ENCODE assay signal across 17 cellular contexts in genomic region chr3:67901681-67902080, GRCh38.
DNase-seq lines count a peak whose midpoint lies in the region; TF ChIP-seq lines count a peak whose summit lies in the region.
"Had no signal": no experiment of that assay in that cellular context is flagged by ENCODE, and none has a peak within 500 bp of the region (broad histone marks: within the 10 kb centered on the region; RNA-seq: fewer than 3 reads in every experiment).

No MANE protein-coding gene starts in this region.

- H3K4me1 Mint-ChIP-seq in activated CD4-positive, alpha-beta T cell treated with anti-CD3 and anti-CD28 coated beads, Interleukin-2, amount 10 ng/mL, durations not matched to agents 7 days and 5 days, result peaks cover 8% of the 10 kb centered on the region

- H3K4me3 Mint-ChIP-seq in activated CD4-positive, alpha-beta T cell treated with anti-CD3 and anti-CD28 coated beads, Interleukin-2, amount 10 ng/mL, durations not matched to agents 7 days and 5 days, result no peak overlapping the region
- H3K4me3 Mint-ChIP-seq: activated CD8-positive, alpha-beta memory T cell treated with anti-CD3 and anti-CD28 coated beads, Interleukin-2, amount 10 ng/mL, durations not matched to agents 7 days and 5 days had no signal

- CTCF ChIA-PET in activated CD4-positive, alpha-beta T cell treated with anti-CD3 and anti-CD28 coated beads, Interleukin-2, amount 10 ng/mL, durations not matched to agents 7 days and 5 days (lab: Charles Lee), result no interaction called here

- no peak overlapping the region for H3K27ac Mint-ChIP-seq in activated CD4-positive, alpha-beta T cell treated with anti-CD3 and anti-CD28 coated beads, Interleukin-2, amount 10 ng/mL, durations not matched to agents 7 days and 5 days
- H3K27ac Mint-ChIP-seq: activated CD8-positive, alpha-beta memory T cell treated with anti-CD3 and anti-CD28 coated beads, Interleukin-2, amount 10 ng/mL, durations not matched to agents 7 days and 5 days had no signal

- no peaks in the 10 kb centered on the region for H3K27me3 Mint-ChIP-seq in activated CD4-positive, alpha-beta T cell treated with anti-CD3 and anti-CD28 coated beads, Interleukin-2, amount 10 ng/mL, durations not matched to agents 7 days and 5 days
- H3K27me3 Mint-ChIP-seq: activated CD8-positive, alpha-beta memory T cell treated with anti-CD3 and anti-CD28 coated beads, Interleukin-2, amount 10 ng/mL, durations not matched to agents 7 days and 5 days had no signal

- POLR2A ChIA-PET in activated CD4-positive, alpha-beta T cell treated with anti-CD3 and anti-CD28 coated beads, Interleukin-2, amount 10 ng/mL, durations not matched to agents 7 days and 5 days (lab: Charles Lee), result no interaction called here

- no peak overlapping the region for H3K4me3 ChIP-seq in choroid plexus epithelial cell (ENCODE audit: low read depth, low read length)
- H3K4me3 ChIP-seq: SJSA1, thyroid gland had no signal

- no peaks in the 10 kb centered on the region for H3K9me3 Mint-ChIP-seq in activated CD4-positive, alpha-beta T cell treated with anti-CD3 and anti-CD28 coated beads, Interleukin-2, amount 10 ng/mL, durations not matched to agents 7 days and 5 days

- DNase-seq in activated CD4-positive, alpha-beta T cell treated with anti-CD3 and anti-CD28 coated beads, Interleukin-2, amount 10 ng/mL, durations not matched to agents 7 days and 5 days, result peak; percentile 8
- no peak for DNase-seq in activated CD4-positive, alpha-beta T cell treated with anti-CD3 and anti-CD28 coated beads for 4 hours
- DNase-seq in NCI-H146 treated with DMSO at 0.1 percent for 48 hours (lab: John Stamatoyannopoulos, UW; ENCODE audit: unreplicated experiment) (peak; percentile 39), choroid plexus epithelial cell (ENCODE audit: low read depth) (peak; percentile 1), pons (ENCODE audit: low spot score) (peak; percentile 4), hippocampal formation (lab: John Stamatoyannopoulos, UW) (no peak), UCSD-AML1 (lab: John Stamatoyannopoulos, UW; ENCODE audit: unreplicated experiment) (no peak), NCI-H1092 treated with DMSO at 0.1 percent for 48 hours (lab: John Stamatoyannopoulos, UW) (no peak)
- DNase-seq: activated CD8-positive, alpha-beta memory T cell treated with anti-CD3 and anti-CD28 coated beads, Interleukin-2, amount 10 ng/mL, durations not matched to agents 7 days and 5 days; activated naive CD4-positive, alpha-beta T cell treated with Interleukin-2 at 50 U/mL for 16 hours; caudate nucleus; DMS 273 treated with DMSO at 0.1 percent for 48 hours; retina; stimulated activated CD4-positive, alpha-beta T cell treated with anti-CD3 and anti-CD28 coated beads, Interleukin-2, amount 100 ng/mL, for 24 hours; stimulated activated CD8-positive, alpha-beta memory T cell treated with anti-CD3 and anti-CD28 coated beads, Interleukin-4, amount 100 ng/mL, for 48 hours; thyroid gland had no signal

- no peaks in the 10 kb centered on the region for H3K36me3 Mint-ChIP-seq in activated CD4-positive, alpha-beta T cell treated with anti-CD3 and anti-CD28 coated beads, Interleukin-2, amount 10 ng/mL, durations not matched to agents 7 days and 5 days (ENCODE audit: low read depth)
- H3K36me3 Mint-ChIP-seq: activated CD8-positive, alpha-beta memory T cell treated with anti-CD3 and anti-CD28 coated beads, Interleukin-2, amount 10 ng/mL, durations not matched to agents 7 days and 5 days had no signal

- no peak for TF ChIP-seq CTCF in choroid plexus epithelial cell (conservative IDR thresholded peaks at IDR 0.05; ENCODE audit: low read depth, low read length)

Comparison
In these comparisons a context has a peak if more than half of its experiments do, and no peak if none do; other contexts are left out.
1. DNase-seq: peak in activated CD4-positive, alpha-beta T cell treated with anti-CD3 and anti-CD28 coated beads, Interleukin-2, amount 10 ng/mL, durations not matched to agents 7 days and 5 days (single experiment), NCI-H146 treated with DMSO at 0.1 percent for 48 hours (single experiment), choroid plexus epithelial cell (single experiment) and pons (single experiment); none in activated CD4-positive, alpha-beta T cell treated with anti-CD3 and anti-CD28 coated beads for 4 hours (0 of 2), hippocampal formation (0 of 2), UCSD-AML1 (single experiment) and NCI-H1092 treated with DMSO at 0.1 percent for 48 hours (single experiment).